Comparison of ENCODE assay signal across 2 cellular contexts in the genomic region with DNA sequence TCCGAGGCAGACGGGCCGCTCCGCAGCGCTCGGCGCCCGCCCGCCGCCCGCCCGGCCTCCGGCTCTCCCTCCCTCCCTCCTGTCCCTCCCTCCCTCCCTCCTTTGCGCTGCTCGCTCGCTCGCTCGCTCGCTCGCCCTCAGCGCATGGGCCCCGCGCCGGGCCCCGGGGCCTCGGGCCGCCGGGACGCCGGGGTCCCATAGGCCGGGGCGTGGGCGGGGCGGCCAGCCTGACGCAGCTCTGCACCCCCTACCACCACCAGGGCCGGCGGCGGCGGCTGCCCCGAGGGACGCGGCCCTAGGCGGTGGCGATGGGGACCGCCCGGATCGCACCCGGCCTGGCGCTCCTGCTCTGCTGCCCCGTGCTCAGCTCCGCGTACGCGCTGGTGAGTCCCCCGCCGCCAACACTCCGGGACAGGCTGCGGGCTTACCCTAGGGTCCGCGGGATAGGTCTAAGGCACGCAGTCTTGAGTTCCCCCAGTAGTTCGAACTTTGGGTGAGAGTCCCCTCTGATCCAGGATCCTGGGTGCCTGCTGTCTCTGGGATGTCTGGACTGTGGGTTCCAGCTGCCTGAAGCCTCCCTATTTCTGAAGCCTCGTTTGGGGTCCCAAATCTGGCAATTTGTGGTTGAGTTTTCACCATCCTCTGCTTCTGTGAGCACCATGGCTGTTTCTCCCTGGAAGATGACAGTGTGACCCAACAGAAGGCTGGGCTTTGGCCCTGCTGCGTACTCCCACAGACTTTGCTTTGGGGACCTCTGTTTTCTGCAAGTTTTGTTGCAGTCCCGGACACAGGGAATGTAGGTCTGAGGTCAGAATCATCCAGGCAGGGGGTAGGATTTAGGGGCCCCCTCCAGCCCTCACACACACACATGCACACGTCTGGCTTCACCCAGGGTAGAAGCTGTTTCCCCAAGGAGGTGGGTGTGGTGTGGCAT.
TF ChIP-seq lines count a peak whose summit lies in the region.

No MANE protein-coding gene starts in this region.

TF ChIP-seq in GM12878, 131 proteins besides CTCF, POLR2A, EP300 and RAD21 (continues in another document):
- TF ChIP-seq, protein P1, sequence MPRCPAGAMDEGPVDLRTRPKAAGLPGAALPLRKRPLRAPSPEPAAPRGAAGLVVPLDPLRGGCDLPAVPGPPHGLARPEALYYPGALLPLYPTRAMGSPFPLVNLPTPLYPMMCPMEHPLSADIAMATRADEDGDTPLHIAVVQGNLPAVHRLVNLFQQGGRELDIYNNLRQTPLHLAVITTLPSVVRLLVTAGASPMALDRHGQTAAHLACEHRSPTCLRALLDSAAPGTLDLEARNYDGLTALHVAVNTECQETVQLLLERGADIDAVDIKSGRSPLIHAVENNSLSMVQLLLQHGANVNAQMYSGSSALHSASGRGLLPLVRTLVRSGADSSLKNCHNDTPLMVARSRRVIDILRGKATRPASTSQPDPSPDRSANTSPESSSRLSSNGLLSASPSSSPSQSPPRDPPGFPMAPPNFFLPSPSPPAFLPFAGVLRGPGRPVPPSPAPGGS (IDR thresholded peaks at IDR 0.05; ENCODE audit: borderline replicate concordance, insufficient read depth, low read depth, low read length, poor library complexity, severe bottlenecking): no peak
- TF ChIP-seq, protein P2, sequence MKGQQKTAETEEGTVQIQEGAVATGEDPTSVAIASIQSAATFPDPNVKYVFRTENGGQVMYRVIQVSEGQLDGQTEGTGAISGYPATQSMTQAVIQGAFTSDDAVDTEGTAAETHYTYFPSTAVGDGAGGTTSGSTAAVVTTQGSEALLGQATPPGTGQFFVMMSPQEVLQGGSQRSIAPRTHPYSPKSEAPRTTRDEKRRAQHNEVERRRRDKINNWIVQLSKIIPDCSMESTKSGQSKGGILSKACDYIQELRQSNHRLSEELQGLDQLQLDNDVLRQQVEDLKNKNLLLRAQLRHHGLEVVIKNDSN (IDR thresholded peaks at IDR 0.05; ENCODE audit: borderline replicate concordance, extremely low read length, insufficient read depth, low read depth, low read length): no peak
- TF ChIP-seq SREBF1 (IDR thresholded peaks at IDR 0.05; ENCODE audit: low read length) (no peak), CREM (IDR thresholded peaks at IDR 0.05; ENCODE audit: low read depth) (no peak), HDAC6 (IDR thresholded peaks at IDR 0.05; ENCODE audit: unreplicated experiment) (no peak), CHD4 (IDR thresholded peaks at IDR 0.05) (no peak), BMI1 (IDR thresholded peaks at IDR 0.05; ENCODE audit: borderline replicate concordance) (no peak)
- TF ChIP-seq, protein P3, sequence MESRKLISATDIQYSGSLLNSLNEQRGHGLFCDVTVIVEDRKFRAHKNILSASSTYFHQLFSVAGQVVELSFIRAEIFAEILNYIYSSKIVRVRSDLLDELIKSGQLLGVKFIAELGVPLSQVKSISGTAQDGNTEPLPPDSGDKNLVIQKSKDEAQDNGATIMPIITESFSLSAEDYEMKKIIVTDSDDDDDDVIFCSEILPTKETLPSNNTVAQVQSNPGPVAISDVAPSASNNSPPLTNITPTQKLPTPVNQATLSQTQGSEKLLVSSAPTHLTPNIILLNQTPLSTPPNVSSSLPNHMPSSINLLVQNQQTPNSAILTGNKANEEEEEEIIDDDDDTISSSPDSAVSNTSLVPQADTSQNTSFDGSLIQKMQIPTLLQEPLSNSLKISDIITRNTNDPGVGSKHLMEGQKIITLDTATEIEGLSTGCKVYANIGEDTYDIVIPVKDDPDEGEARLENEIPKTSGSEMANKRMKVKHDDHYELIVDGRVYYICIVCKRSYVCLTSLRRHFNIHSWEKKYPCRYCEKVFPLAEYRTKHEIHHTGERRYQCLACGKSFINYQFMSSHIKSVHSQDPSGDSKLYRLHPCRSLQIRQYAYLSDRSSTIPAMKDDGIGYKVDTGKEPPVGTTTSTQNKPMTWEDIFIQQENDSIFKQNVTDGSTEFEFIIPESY (IDR thresholded peaks at IDR 0.05): no peak
- TF ChIP-seq, protein P4, sequence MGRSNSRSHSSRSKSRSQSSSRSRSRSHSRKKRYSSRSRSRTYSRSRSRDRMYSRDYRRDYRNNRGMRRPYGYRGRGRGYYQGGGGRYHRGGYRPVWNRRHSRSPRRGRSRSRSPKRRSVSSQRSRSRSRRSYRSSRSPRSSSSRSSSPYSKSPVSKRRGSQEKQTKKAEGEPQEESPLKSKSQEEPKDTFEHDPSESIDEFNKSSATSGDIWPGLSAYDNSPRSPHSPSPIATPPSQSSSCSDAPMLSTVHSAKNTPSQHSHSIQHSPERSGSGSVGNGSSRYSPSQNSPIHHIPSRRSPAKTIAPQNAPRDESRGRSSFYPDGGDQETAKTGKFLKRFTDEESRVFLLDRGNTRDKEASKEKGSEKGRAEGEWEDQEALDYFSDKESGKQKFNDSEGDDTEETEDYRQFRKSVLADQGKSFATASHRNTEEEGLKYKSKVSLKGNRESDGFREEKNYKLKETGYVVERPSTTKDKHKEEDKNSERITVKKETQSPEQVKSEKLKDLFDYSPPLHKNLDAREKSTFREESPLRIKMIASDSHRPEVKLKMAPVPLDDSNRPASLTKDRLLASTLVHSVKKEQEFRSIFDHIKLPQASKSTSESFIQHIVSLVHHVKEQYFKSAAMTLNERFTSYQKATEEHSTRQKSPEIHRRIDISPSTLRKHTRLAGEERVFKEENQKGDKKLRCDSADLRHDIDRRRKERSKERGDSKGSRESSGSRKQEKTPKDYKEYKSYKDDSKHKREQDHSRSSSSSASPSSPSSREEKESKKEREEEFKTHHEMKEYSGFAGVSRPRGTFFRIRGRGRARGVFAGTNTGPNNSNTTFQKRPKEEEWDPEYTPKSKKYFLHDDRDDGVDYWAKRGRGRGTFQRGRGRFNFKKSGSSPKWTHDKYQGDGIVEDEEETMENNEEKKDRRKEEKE (IDR thresholded peaks at IDR 0.05): no peak
- TF ChIP-seq, protein P5, sequence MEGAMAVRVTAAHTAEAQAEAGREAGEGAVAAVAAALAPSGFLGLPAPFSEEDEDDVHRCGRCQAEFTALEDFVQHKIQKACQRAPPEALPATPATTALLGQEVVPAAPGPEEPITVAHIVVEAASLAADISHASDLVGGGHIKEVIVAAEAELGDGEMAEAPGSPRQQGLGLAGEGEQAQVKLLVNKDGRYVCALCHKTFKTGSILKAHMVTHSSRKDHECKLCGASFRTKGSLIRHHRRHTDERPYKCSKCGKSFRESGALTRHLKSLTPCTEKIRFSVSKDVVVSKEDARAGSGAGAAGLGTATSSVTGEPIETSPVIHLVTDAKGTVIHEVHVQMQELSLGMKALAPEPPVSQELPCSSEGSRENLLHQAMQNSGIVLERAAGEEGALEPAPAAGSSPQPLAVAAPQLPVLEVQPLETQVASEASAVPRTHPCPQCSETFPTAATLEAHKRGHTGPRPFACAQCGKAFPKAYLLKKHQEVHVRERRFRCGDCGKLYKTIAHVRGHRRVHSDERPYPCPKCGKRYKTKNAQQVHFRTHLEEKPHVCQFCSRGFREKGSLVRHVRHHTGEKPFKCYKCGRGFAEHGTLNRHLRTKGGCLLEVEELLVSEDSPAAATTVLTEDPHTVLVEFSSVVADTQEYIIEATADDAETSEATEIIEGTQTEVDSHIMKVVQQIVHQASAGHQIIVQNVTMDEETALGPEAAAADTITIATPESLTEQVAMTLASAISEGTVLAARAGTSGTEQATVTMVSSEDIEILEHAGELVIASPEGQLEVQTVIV (IDR thresholded peaks at IDR 0.05; ENCODE audit: borderline replicate concordance, partially characterized antibody): no peak

TF ChIP-seq in HepG2, 621 proteins besides CTCF, POLR2A, EP300 and RAD21:
- TF ChIP-seq EZH2 (conservative IDR thresholded peaks at IDR 0.05; ENCODE audit: low read depth, low read length): 0 out of 2 replicates have a peak, but pooled peaks have one; percentile 53
- TF ChIP-seq ZNF160 (CRISPR knock-in tag; IDR thresholded peaks at IDR 0.05): no peak
- TF ChIP-seq DNMT3B (CRISPR knock-in tag; conservative IDR thresholded peaks at IDR 0.05): no peak
